Comparison of ENCODE assay signal across 31 cellular contexts in the genomic region with DNA sequence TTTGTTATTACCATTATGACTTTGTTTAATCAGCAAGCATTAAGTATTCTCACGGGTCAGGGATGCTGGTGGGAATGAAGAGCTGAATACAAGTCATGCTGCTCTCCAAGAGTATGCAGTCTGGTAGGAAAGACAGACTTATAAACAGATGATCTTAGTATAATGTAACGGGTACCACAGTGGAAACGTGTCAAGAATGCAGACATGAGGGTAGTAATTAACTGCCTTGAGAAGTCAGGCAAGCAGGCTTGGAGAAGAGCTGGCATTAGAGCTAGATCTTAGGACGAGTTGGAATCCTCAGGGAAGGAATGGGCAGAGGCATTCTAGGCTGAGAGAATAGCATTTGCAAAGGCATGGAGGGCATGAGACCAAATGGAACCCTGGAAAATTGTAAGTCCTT.
"Had no signal": no experiment of that assay in that cellular context is flagged by ENCODE, and none has a peak within 500 bp of the region (broad histone marks: within the 10 kb centered on the region; RNA-seq: fewer than 3 reads in every experiment).

No MANE protein-coding gene starts in this region.

- H3K4me1 ChIP-seq: parathyroid adenoma, psoas muscle, right lobe of liver, sigmoid colon, stomach, thyroid gland, tibial nerve, upper lobe of right lung, uterus had no signal

- H3K4me3 Mint-ChIP-seq: naive B cell; naive thymus-derived CD8-positive, alpha-beta T cell; natural killer cell treated with Interleukin-12 subunit alpha and Interleukin-12 subunit beta and Interleukin-15 and Interleukin-18, amount 100 ng/mL, for 72 hours; nephron progenitor cell; neural crest cell; stimulated activated naive B cell treated with anti-CD40 and anti-IgM and Interleukin-4, amounts not matched to agents 10 μg/mL and 1 μg/mL and 100 μg/mL, for 72 hours; stimulated activated naive CD8-positive, alpha-beta T cell treated with anti-CD3 and anti-CD28 coated beads, Interleukin-15, Interleukin-2, amounts not matched to agents 100 ng/mL and 50 ng/mL, for 24 hours; type B pancreatic cell had no signal

- H3K9me3 Mint-ChIP-seq: naive B cell; naive thymus-derived CD8-positive, alpha-beta T cell; natural killer cell treated with Interleukin-12 subunit alpha and Interleukin-12 subunit beta and Interleukin-15 and Interleukin-18, amount 100 ng/mL, for 72 hours; nephron progenitor cell; neural crest cell; stimulated activated naive B cell treated with anti-CD40 and anti-IgM and Interleukin-4, amounts not matched to agents 10 μg/mL and 1 μg/mL and 100 μg/mL, for 72 hours; stimulated activated naive CD8-positive, alpha-beta T cell treated with anti-CD3 and anti-CD28 coated beads, Interleukin-15, Interleukin-2, amounts not matched to agents 100 ng/mL and 50 ng/mL, for 24 hours; type B pancreatic cell had no signal

- DNase-seq: naive B cell; naive thymus-derived CD8-positive, alpha-beta T cell; nephron progenitor cell; nucleus accumbens; ovary; posterior cingulate gyrus; psoas muscle; right cardiac atrium; right lobe of liver; sigmoid colon; small intestine; stimulated activated CD4-positive, alpha-beta T cell treated with anti-CD3 and anti-CD28 coated beads, Interleukin-15, amount 100 ng/mL, for 24 hours; stimulated activated CD4-positive, alpha-beta T cell treated with anti-CD3 and anti-CD28 coated beads, Interleukin-2, amount 100 ng/mL, for 24 hours; stimulated activated CD4-positive, alpha-beta T cell treated with anti-CD3 and anti-CD28 coated beads, Interleukin-2, amount 100 ng/mL, for 48 hours; stimulated activated CD4-positive, alpha-beta T cell treated with anti-CD3 and anti-CD28 coated beads, Interleukin-4, amount 100 ng/mL, for 4 hours; stimulated activated CD8-positive, alpha-beta memory T cell treated with anti-CD3 and anti-CD28 coated beads, Interleukin-4, amount 100 ng/mL, for 48 hours; stimulated activated naive B cell treated with anti-CD40 and anti-IgM and Interleukin-4, amounts not matched to agents 10 μg/mL and 1 μg/mL and 100 μg/mL, for 72 hours; stimulated activated naive CD4-positive, alpha-beta T cell treated with Interleukin-2 at 50 U/mL for 16 hours; stomach; thyroid gland; upper lobe of right lung; uterus had no signal

- H3K27ac ChIP-seq: neutrophil, ovary, parathyroid adenoma, psoas muscle, right lobe of liver, sigmoid colon, stomach, thoracic aorta, thyroid gland, tibial nerve, upper lobe of right lung, uterus had no signal

- H3K4me1 Mint-ChIP-seq: naive B cell; nephron progenitor cell; neural crest cell; stimulated activated naive B cell treated with anti-CD40 and anti-IgM and Interleukin-4, amounts not matched to agents 10 μg/mL and 1 μg/mL and 100 μg/mL, for 72 hours had no signal

- H3K27me3 ChIP-seq: neutrophil, ovary, right lobe of liver, sigmoid colon, stomach, thyroid gland, tibial nerve, upper lobe of right lung, uterus had no signal

- H3K79me2 ChIP-seq: parathyroid adenoma had no signal

- H2AFZ ChIP-seq: parathyroid adenoma had no signal

- H3K4me3 ChIP-seq: ovary, psoas muscle, right lobe of liver, sigmoid colon, stomach, thoracic aorta, thyroid gland, tibial nerve, upper lobe of right lung, uterus had no signal

- H3K36me3 ChIP-seq: ovary, uterus had no signal

- H3K27ac Mint-ChIP-seq: natural killer cell treated with Interleukin-12 subunit alpha and Interleukin-12 subunit beta and Interleukin-15 and Interleukin-18, amount 100 ng/mL, for 72 hours; nephron progenitor cell; progenitor cell of endocrine pancreas; stimulated activated naive B cell treated with anti-CD40 and anti-IgM and Interleukin-4, amounts not matched to agents 10 μg/mL and 1 μg/mL and 100 μg/mL, for 72 hours; stimulated activated naive CD8-positive, alpha-beta T cell treated with anti-CD3 and anti-CD28 coated beads, Interleukin-15, Interleukin-2, amounts not matched to agents 100 ng/mL and 50 ng/mL, for 24 hours had no signal

- H3K27me3 Mint-ChIP-seq: naive B cell; naive thymus-derived CD8-positive, alpha-beta T cell; natural killer cell treated with Interleukin-12 subunit alpha and Interleukin-12 subunit beta and Interleukin-15 and Interleukin-18, amount 100 ng/mL, for 72 hours; progenitor cell of endocrine pancreas; stimulated activated naive B cell treated with anti-CD40 and anti-IgM and Interleukin-4, amounts not matched to agents 10 μg/mL and 1 μg/mL and 100 μg/mL, for 72 hours; stimulated activated naive CD8-positive, alpha-beta T cell treated with anti-CD3 and anti-CD28 coated beads, Interleukin-15, Interleukin-2, amounts not matched to agents 100 ng/mL and 50 ng/mL, for 24 hours; type B pancreatic cell had no signal

- H3K9me3 ChIP-seq: neutrophil, ovary, psoas muscle, right lobe of liver, sigmoid colon, stomach, thoracic aorta, thyroid gland, tibial nerve, upper lobe of right lung, uterus had no signal

- ATAC-seq: naive thymus-derived CD8-positive, alpha-beta T cell; natural killer cell treated with Interleukin-12 subunit alpha and Interleukin-12 subunit beta and Interleukin-15 and Interleukin-18, amount 100 ng/mL, for 72 hours; psoas muscle; right cardiac atrium; right lobe of liver; stimulated activated naive B cell treated with anti-CD40 and anti-IgM and Interleukin-4, amounts not matched to agents 10 μg/mL and 1 μg/mL and 100 μg/mL, for 72 hours; upper lobe of right lung had no signal
